In genomic region chr15:69939513-69940440, GRCh38 we compare ENCODE assay signal across 17 cellular contexts.
DNase-seq lines count a peak whose midpoint lies in the region; ATAC-seq and TF ChIP-seq lines count a peak whose summit lies in the region.
"Had no signal": no experiment of that assay in that cellular context is flagged by ENCODE, and none has a peak within 500 bp of the region (broad histone marks: within the 10 kb centered on the region; RNA-seq: fewer than 3 reads in every experiment).

No MANE protein-coding gene starts in this region.

- H2BK15ac ChIP-seq in neuronal stem cell (ENCODE audit: low read length), result peak overlapping the region; percentile 2

- DNase-seq in ELF-1 (ENCODE audit: low read depth, low spot score), result peak; percentile 77
- DNase-seq in RPMI8226, result peak; percentile 76
- peak in 29 of 42 donors; percentile 17 to 69 (median 42) for DNase-seq in head of caudate nucleus
- peak; percentile 17 for DNase-seq in neuronal stem cell (ENCODE audit: low spot score)
- no peak for DNase-seq in foreskin fibroblast
- DNase-seq in NOMO-1 treated with dmso at 0.1 percent for 144 hours (lab: John Stamatoyannopoulos, UW; ENCODE audit: unreplicated experiment), result no peak
- DNase-seq in ovary, result no peak
- DNase-seq: activated CD8-positive, alpha-beta memory T cell treated with anti-CD3 and anti-CD28 coated beads, Interleukin-2, amount 50 U/mL, for 4 hours; activated naive CD4-positive, alpha-beta T cell treated with Interleukin-2 at 50 U/mL for 16 hours; effector memory CD8-positive, alpha-beta T cell; immature natural killer cell; NCI-H1436 treated with DMSO at 0.1 percent for 48 hours; NCI-H446 treated with DMSO at 0.1 percent for 48 hours; T-cell; testis had no signal

- H3K4ac ChIP-seq in neuronal stem cell (ENCODE audit: low read length), result no peak overlapping the region

- no peak overlapping the region for H4K91ac ChIP-seq in neuronal stem cell (ENCODE audit: low read depth, low read length, poor library complexity)

- H3K36me3 ChIP-seq in neuronal stem cell (replicated peaks in 1 of 2; ENCODE audit: control insufficient read depth in 2 of 2, insufficient read depth in 2 of 2, low read length in 2 of 2) (no peaks in the 10 kb centered on the region), ovary (no peaks in the 10 kb centered on the region)

- H2AFZ ChIP-seq in neuronal stem cell (ENCODE audit: low read length), result no peak overlapping the region

- no peak overlapping the region for H3K9ac ChIP-seq in neuronal stem cell (ENCODE audit: low read depth, low read length, poor library complexity)

- H3K14ac ChIP-seq in neuronal stem cell (ENCODE audit: low read length), result no peak overlapping the region

- H3K27me3 ChIP-seq in neuronal stem cell (ENCODE audit: control insufficient read depth in 3 of 3, insufficient read depth in 3 of 3, low read depth in 1 of 3, low read length in 3 of 3) (peaks cover 0 to 4% (median 0%) of the 10 kb centered on the region in 3 experiments), ovary (no peaks in the 10 kb centered on the region)
- H3K27me3 ChIP-seq: testis had no signal

- H3K27ac ChIP-seq in neuronal stem cell (replicated peaks; ENCODE audit: low read length) (no peak overlapping the region), ovary (no peak overlapping the region)
- H3K27ac ChIP-seq: testis had no signal

- no peak overlapping the region for H3K23ac ChIP-seq in neuronal stem cell (ENCODE audit: low read depth, low read length, poor library complexity)

- no peak overlapping the region for H2BK120ac ChIP-seq in neuronal stem cell (ENCODE audit: low read depth, low read length)

- H4K8ac ChIP-seq in neuronal stem cell (ENCODE audit: low read depth, low read length), result no peak overlapping the region

- no peak for ATAC-seq in GM18907 (IDR thresholded peaks at IDR 0.05; ENCODE audit: unreplicated experiment)
- ATAC-seq: activated CD4-positive, CD25-positive, alpha-beta regulatory T cell treated with anti-CD3 and anti-CD28 coated beads, Interleukin-2, amount 50 U/mL, for 24 hours; effector memory CD8-positive, alpha-beta T cell; T-cell had no signal

- H3K4me3 ChIP-seq in neuronal stem cell (ENCODE audit: low read length in 2 of 2), result no peak overlapping the region
- H3K4me3 ChIP-seq in foreskin fibroblast (ENCODE audit: low read depth in 1 of 2, low read length in 2 of 2), result no peak overlapping the region
- H3K4me3 ChIP-seq in ovary, result no peak overlapping the region
- H3K4me3 ChIP-seq: testis had no signal

- TF ChIP-seq POLR2A in ovary (IDR thresholded peaks at IDR 0.05), result no peak

- no peak overlapping the region for H3K4me2 ChIP-seq in neuronal stem cell (ENCODE audit: insufficient read depth, low read length, poor library complexity, severe bottlenecking)

- peak overlapping the region; percentile 64 for H2BK12ac ChIP-seq in neuronal stem cell (ENCODE audit: low read length)

- peaks cover 0 to 10% of the 10 kb centered on the region in 2 donors for H3K4me1 ChIP-seq in neuronal stem cell (ENCODE audit: control insufficient read depth in 2 of 2, insufficient read depth in 1 of 2, low read depth in 1 of 2, low read length in 2 of 2)
- H3K4me1 ChIP-seq in ovary (ENCODE audit: insufficient read depth), result no peaks in the 10 kb centered on the region
- H3K4me1 ChIP-seq: testis had no signal

- TF ChIP-seq CTCF in foreskin fibroblast (IDR thresholded peaks at IDR 0.05; ENCODE audit: low read depth, low read length), result no peak
- no peak for TF ChIP-seq CTCF in ovary (IDR thresholded peaks at IDR 0.05)

- no CpG with 5 or more reads among the region's 7 CpGs for WGBS in neuronal stem cell (ENCODE audit: extremely low coverage in 2 of 2, insufficient read length in 2 of 2, insufficient replicate concordance in 1 of 2), 2 donors
- WGBS in ovary, 3 donors, result 46 to 59% (median 51%) methylated on average over 7 of the region's 7 CpGs

- H2AK5ac ChIP-seq in neuronal stem cell (ENCODE audit: low read depth, low read length), result peak overlapping the region; percentile 78

- H3K79me1 ChIP-seq in neuronal stem cell (ENCODE audit: low read depth, low read length), result no peaks in the 10 kb centered on the region

- intact Hi-C loops in head of caudate nucleus (cut with DNase I) (no loop called here), ovary (cut with DNase I) (no loop called here)

- H3K9me3 ChIP-seq in neuronal stem cell (replicated peaks in 1 of 2; ENCODE audit: control insufficient read depth in 2 of 2, insufficient read depth in 1 of 2, low read depth in 1 of 2, low read length in 2 of 2), result no peaks in the 10 kb centered on the region
- H3K9me3 ChIP-seq in ovary, result no peaks in the 10 kb centered on the region
- H3K9me3 ChIP-seq: testis had no signal

- peak overlapping the region; percentile 76 for H2BK5ac ChIP-seq in neuronal stem cell (ENCODE audit: low read length)

- TF ChIP-seq EP300 in ovary (IDR thresholded peaks at IDR 0.05), result no peak

- peak overlapping the region; percentile 69 for H3K18ac ChIP-seq in neuronal stem cell (ENCODE audit: low read length)

Comparison
In these comparisons a context has a peak if more than half of its experiments do, and no peak if none do; other contexts are left out.
1. DNase-seq: peak in ELF-1 (single experiment), RPMI8226 (single experiment), head of caudate nucleus (29 of 42) and neuronal stem cell (single experiment); none in foreskin fibroblast (0 of 2), NOMO-1 treated with dmso at 0.1 percent for 144 hours (single experiment) and ovary (0 of 5).